In the genomic region with DNA sequence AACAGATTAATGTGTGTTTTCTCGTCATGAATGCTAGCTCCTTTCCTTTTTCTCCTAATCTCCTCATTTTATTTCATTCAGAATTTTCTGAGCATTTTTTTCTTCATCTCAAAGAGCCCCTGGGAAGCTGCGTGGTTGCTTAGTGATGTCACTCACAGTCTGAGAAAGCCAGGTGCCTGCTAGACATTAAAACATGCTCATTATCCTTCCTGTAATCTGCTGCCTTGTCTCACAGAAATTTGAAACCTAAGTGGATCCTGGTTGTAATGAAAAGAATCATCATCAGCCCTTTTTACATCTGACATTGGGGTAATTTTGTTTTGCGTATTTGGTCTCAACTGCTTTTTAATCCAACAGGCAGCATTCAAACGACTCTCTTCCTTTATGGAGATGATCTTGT, we compare ENCODE assay signal across 1 cellular context.
TF ChIP-seq lines count a peak whose summit lies in the region.

No MANE protein-coding gene starts in this region.

TF ChIP-seq in GM23338, 12 proteins besides CTCF, POLR2A, EP300 and RAD21 (continued from another document):
- TF ChIP-seq, protein P1, sequence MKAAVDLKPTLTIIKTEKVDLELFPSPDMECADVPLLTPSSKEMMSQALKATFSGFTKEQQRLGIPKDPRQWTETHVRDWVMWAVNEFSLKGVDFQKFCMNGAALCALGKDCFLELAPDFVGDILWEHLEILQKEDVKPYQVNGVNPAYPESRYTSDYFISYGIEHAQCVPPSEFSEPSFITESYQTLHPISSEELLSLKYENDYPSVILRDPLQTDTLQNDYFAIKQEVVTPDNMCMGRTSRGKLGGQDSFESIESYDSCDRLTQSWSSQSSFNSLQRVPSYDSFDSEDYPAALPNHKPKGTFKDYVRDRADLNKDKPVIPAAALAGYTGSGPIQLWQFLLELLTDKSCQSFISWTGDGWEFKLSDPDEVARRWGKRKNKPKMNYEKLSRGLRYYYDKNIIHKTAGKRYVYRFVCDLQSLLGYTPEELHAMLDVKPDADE (IDR thresholded peaks at IDR 0.05) = no peak
- TF ChIP-seq CREB1 (CRISPR knock-in tag; IDR thresholded peaks at IDR 0.05; ENCODE audit: low read depth) = no peak
- no peak for TF ChIP-seq EZH2 (IDR thresholded peaks at IDR 0.05; ENCODE audit: low read depth, unreplicated experiment)
- TF ChIP-seq, protein P2, sequence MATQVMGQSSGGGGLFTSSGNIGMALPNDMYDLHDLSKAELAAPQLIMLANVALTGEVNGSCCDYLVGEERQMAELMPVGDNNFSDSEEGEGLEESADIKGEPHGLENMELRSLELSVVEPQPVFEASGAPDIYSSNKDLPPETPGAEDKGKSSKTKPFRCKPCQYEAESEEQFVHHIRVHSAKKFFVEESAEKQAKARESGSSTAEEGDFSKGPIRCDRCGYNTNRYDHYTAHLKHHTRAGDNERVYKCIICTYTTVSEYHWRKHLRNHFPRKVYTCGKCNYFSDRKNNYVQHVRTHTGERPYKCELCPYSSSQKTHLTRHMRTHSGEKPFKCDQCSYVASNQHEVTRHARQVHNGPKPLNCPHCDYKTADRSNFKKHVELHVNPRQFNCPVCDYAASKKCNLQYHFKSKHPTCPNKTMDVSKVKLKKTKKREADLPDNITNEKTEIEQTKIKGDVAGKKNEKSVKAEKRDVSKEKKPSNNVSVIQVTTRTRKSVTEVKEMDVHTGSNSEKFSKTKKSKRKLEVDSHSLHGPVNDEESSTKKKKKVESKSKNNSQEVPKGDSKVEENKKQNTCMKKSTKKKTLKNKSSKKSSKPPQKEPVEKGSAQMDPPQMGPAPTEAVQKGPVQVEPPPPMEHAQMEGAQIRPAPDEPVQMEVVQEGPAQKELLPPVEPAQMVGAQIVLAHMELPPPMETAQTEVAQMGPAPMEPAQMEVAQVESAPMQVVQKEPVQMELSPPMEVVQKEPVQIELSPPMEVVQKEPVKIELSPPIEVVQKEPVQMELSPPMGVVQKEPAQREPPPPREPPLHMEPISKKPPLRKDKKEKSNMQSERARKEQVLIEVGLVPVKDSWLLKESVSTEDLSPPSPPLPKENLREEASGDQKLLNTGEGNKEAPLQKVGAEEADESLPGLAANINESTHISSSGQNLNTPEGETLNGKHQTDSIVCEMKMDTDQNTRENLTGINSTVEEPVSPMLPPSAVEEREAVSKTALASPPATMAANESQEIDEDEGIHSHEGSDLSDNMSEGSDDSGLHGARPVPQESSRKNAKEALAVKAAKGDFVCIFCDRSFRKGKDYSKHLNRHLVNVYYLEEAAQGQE (IDR thresholded peaks at IDR 0.05; ENCODE audit: unreplicated experiment) = no peak
- TF ChIP-seq STAT1 (IDR thresholded peaks at IDR 0.05; ENCODE audit: unreplicated experiment) = no peak
